ENCODE assay signal across 29 cellular contexts in the genomic region with DNA sequence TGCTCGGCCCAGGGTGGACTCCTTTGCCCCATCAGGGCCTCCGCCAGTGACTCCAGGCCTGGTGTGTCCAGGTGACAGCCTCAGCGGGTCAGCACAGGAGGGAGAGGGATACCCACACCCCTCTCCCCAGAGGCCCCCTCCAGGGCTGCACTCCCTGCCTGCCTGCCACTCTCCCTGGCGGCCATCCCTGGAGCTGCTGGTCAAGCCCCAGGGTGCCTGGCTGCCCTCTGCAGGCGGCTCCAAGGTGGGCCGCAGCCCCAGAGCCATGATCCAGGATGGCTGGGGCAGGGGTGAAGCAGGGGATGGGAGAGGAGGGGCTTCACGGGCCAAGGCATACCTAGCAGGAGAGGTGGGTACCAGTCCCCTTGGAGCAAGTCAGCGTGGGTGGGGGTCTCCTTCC. TPM values are rescaled to one million over a fixed set of nuclear protein-coding genes. Genes with fewer than 3 reads are reported as not detected.
DNase-seq lines count a peak whose midpoint lies in the region; ATAC-seq, FAIRE-seq and TF ChIP-seq lines count a peak whose summit lies in the region.
"Had no signal": no experiment of that assay in that cellular context is flagged by ENCODE, and none has a peak within 500 bp of the region (broad histone marks: within the 10 kb centered on the region; RNA-seq: fewer than 3 reads in every experiment).

No MANE protein-coding gene starts in this region.

- H3K27me3 ChIP-seq in BJ (ENCODE audit: control insufficient read depth, insufficient read depth, low read length) (no peaks in the 10 kb centered on the region), K562 (ENCODE audit: control insufficient read depth in 2 of 2, insufficient read depth in 2 of 2, low read length in 2 of 2) (no peaks in the 10 kb centered on the region), right atrium auricular region (no peaks in the 10 kb centered on the region)
- H3K27me3 ChIP-seq: body of pancreas, colonic mucosa, esophagus squamous epithelium had no signal

- H3K4me3 ChIP-seq in BJ (ENCODE audit: low read depth, low read length) (no peak overlapping the region), HEK293 (ENCODE audit: low read depth, low read length) (no peak overlapping the region), K562 (no peak overlapping the region), right atrium auricular region (no peak overlapping the region)
- H3K4me3 ChIP-seq: body of pancreas, colonic mucosa, esophagus squamous epithelium, mucosa of descending colon, prostate gland had no signal

- peak overlapping the region in 1 of 2 experiments; percentile 13; a peak in 1 of 4 replicates for H3K9ac ChIP-seq in K562 (ENCODE audit: insufficient read depth in 1 of 2, low read depth in 2 of 2, low read length in 2 of 2)

- H3K9me3 ChIP-seq in HEK293 (ENCODE audit: control insufficient read depth, insufficient read depth, low read depth, low read length) (no peaks in the 10 kb centered on the region), K562 (replicated peaks; ENCODE audit: control insufficient read depth, insufficient read depth, low read depth, low read length) (no peaks in the 10 kb centered on the region), right atrium auricular region (no peaks in the 10 kb centered on the region)
- H3K9me3 ChIP-seq: body of pancreas, colonic mucosa, esophagus squamous epithelium, mucosa of descending colon, prostate gland had no signal

- H4K20me1 ChIP-seq in K562 (replicated peaks; ENCODE audit: control insufficient read depth, insufficient read depth, low read length), result peaks cover 7% of the 10 kb centered on the region; the same call in 1 of the 2 replicates

- in situ Hi-C loops in K562 (cut with MboI), result no loop called here

- TF ChIP-seq CTCF in BJ (IDR thresholded peaks at IDR 0.05; ENCODE audit: insufficient read depth, low read depth, low read length), result peak; percentile 3; the same call in 1 of the 2 replicates
- no peak for TF ChIP-seq CTCF in HEK293 (tag by site-specific recombination; IDR thresholded peaks at IDR 0.05)
- peak in 2 of 3 experiments; percentile 39 to 88; a peak in 4 of 6 replicates for TF ChIP-seq CTCF in K562 (IDR thresholded peaks at IDR 0.05 in 2 of 3, conservative IDR thresholded peaks at IDR 0.05 in 1 of 3; ENCODE audit: insufficient read depth in 2 of 3, low read depth in 1 of 3, low read length in 3 of 3)
- TF ChIP-seq CTCF in right atrium auricular region (IDR thresholded peaks at IDR 0.05), result no peak

- POLR2A ChIA-PET in BJ (lab: Charles Lee) (no interaction called here), HEK293 (lab: Yijun Ruan, JAX) (no interaction called here), K562 (lab: Yijun Ruan, JAX) (interaction anchor here (0.6 to 2.7 kb wide), 4 partner anchors 9 to 72 kb away, joined by 3 to 7 read pairs (median 4); no protein-coding TSS in a partner anchor)

- H3K36me3 ChIP-seq in BJ (ENCODE audit: control insufficient read depth, insufficient read depth, low read length) (no peaks in the 10 kb centered on the region; the same call in 1 of the 2 replicates), HEK293 (ENCODE audit: control insufficient read depth in 2 of 2, insufficient read depth in 1 of 2, low read length in 2 of 2) (peaks cover 0 to 14% of the 10 kb centered on the region in 2 experiments; a peak in 1 of 3 replicates), K562 (ENCODE audit: control insufficient read depth, insufficient read depth, low read length) (peaks cover 12% of the 10 kb centered on the region; the same call in 2 of the 3 replicates), right atrium auricular region (no peaks in the 10 kb centered on the region)
- H3K36me3 ChIP-seq: colonic mucosa, esophagus squamous epithelium, prostate gland had no signal

- CTCF ChIA-PET in BJ (lab: Yijun Ruan, JAX) (no interaction called here), HEK293 (lab: Yijun Ruan, JAX) (no interaction called here), K562 (lab: Yijun Ruan, JAX; ENCODE audit: low intra/inter-chr PET ratio) (no interaction called here)

- TF ChIP-seq EP300 in K562 (IDR thresholded peaks at IDR 0.05; ENCODE audit: low read length), result no peak

- no TSS peak for BruUV-seq in K562 (replicated peaks; lab: Mats Ljungman, UMichigan)

- no peak overlapping the region for H2AFZ ChIP-seq in K562 (ENCODE audit: low read depth, low read length)

- peaks cover 15% of the 10 kb centered on the region for H3K79me2 ChIP-seq in K562 (ENCODE audit: control insufficient read depth, insufficient read depth, low read length)

- H3K9me1 ChIP-seq in K562 (ENCODE audit: control insufficient read depth, insufficient read depth, low read length), result peaks cover 10% of the 10 kb centered on the region

- no peak for TF ChIP-seq RAD21 in K562 (CRISPR knock-in tag; conservative IDR thresholded peaks at IDR 0.05 in 1 of 2, IDR thresholded peaks at IDR 0.05 in 1 of 2)

- no peak for TF ChIP-seq POLR2A in K562 (conservative IDR thresholded peaks at IDR 0.05)

- H3K4me1 ChIP-seq in HEK293 (ENCODE audit: control insufficient read depth, insufficient read depth, low read length) (no peaks in the 10 kb centered on the region; the same call in 1 of the 2 replicates), K562 (replicated peaks in 1 of 2; ENCODE audit: control insufficient read depth in 2 of 2, insufficient read depth in 2 of 2, low read length in 2 of 2) (peaks cover 7 to 90% of the 10 kb centered on the region in 2 experiments; a peak in 4 of 5 replicates), right atrium auricular region (peaks cover 0 to 20% of the 10 kb centered on the region in 2 donors)

- H3K27ac ChIP-seq in HEK293 (ENCODE audit: extremely low read depth, low read depth, low read length) (no peak overlapping the region), K562 (ENCODE audit: extremely low read depth, low read depth, low read length) (no peak overlapping the region), right atrium auricular region (no peak overlapping the region)
- H3K27ac ChIP-seq: body of pancreas, colonic mucosa, esophagus squamous epithelium, prostate gland had no signal

- intact Hi-C loops in K562 (cut with micrococcal nuclease), result no loop called here

- no peak for DNase-seq in BJ (ENCODE audit: low read depth)
- peak in 1 of 4 experiments; percentile 19 for DNase-seq in K562 (ENCODE audit: extremely low read depth in 1 of 4, low spot score in 3 of 4)
- DNase-seq in midbrain (lab: John Stamatoyannopoulos, UW), result peak; percentile 53
- DNase-seq in right atrium auricular region (ENCODE audit: low spot score), result no peak
- no peak for DNase-seq in activated gamma-delta T cell (lab: John Stamatoyannopoulos, UW)
- DNase-seq in cerebellum (ENCODE audit: low spot score), result no peak
- DNase-seq: activated CD8-positive, alpha-beta memory T cell treated with anti-CD3 and anti-CD28 coated beads, Interleukin-2, amount 50 U/mL, for 4 hours; activated naive CD8-positive, alpha-beta T cell treated with anti-CD3 and anti-CD28 coated beads for 36 hours; AML-193; body of pancreas; colonic mucosa; DMS79; esophagus squamous epithelium; mucosa of descending colon; NCI-H2081; NCI-H345; NCI-H748 treated with DMSO at 0.1 percent for 48 hours; stimulated activated CD8-positive, alpha-beta memory T cell treated with anti-CD3 and anti-CD28 coated beads, Interleukin-4, amount 100 ng/mL, for 48 hours; T1000 had no signal

- ATAC-seq in K562 (no peak), HG02885 (IDR thresholded peaks at IDR 0.05; ENCODE audit: poor library complexity, unreplicated experiment) (no peak)
- ATAC-seq: body of pancreas, mucosa of descending colon, Right ventricle myocardium inferior, WTC11 had no signal

- FAIRE-seq in K562 (lab: Jason Lieb, UNC), result no peak
- FAIRE-seq: A204.1, frontal cortex, urothelium cell line had no signal

- 88% methylated on average over 6 of the region's 8 CpGs for WGBS in K562 (ENCODE audit: insufficient coverage, low coverage, missing lambda C conversion rate)

- H3K4me2 ChIP-seq in K562 (ENCODE audit: insufficient read depth, low read length), result no peak overlapping the region

RNA-seq across cellular contexts. Expression of a gene that starts 3.8 kb away (rescaled TPM):
- 9.1 and 21.2 TPM in 2 replicates for polyA plus RNA-seq in BJ (2011; rRNA removed)
- 56.3 and 82.1 TPM in 2 replicates for polyA minus RNA-seq in BJ (2011; rRNA and poly(A)+ RNA removed)
- total RNA-seq in K562 (2011; cell fraction: chromatin; rRNA removed; ENCODE audit: low replicate concordance), result 24.3 and 107 TPM in 2 replicates
- total RNA-seq in K562 (2011; cell fraction: nucleolus; rRNA removed), result 71.6 and 76.2 TPM in 2 replicates
- total RNA-seq in K562 (2011; cell fraction: nucleoplasm; rRNA removed), result 78.9 and 124 TPM in 2 replicates
- 21.6 and 30.7 TPM in 2 replicates for total RNA-seq in K562 (2014; rRNA removed)
- total RNA-seq in K562 (2014; rRNA removed; fragmentation: Illumina TruSeq; extraction: Trizol), result 5.3 and 7.1 TPM in 2 replicates
- 10.4 and 11.4 TPM in 2 replicates for total RNA-seq in K562 (2015; rRNA removed; fragmentation: Illumina TruSeq; extraction: Trizol)
- total RNA-seq in K562 (2021), result 45.6 and 49.9 TPM in 2 replicates
- 14.6 and 18.3 TPM in 2 replicates for polyA plus RNA-seq in K562 (2011; rRNA removed)
- 39.0 and 72.2 TPM in 2 replicates for polyA plus RNA-seq in K562 (2011; cell fraction: cytosol; rRNA removed)
- 55.9 and 72.5 TPM in 2 replicates for polyA plus RNA-seq in K562 (2011; cell fraction: nucleus; rRNA removed)
- polyA plus RNA-seq in K562 (2012), result 28.5 and 35.1 TPM in 2 replicates
- polyA plus RNA-seq in K562 (2014; fragmentation: Illumina TruSeq; extraction: Trizol), result 17.1 and 25.2 TPM in 2 replicates
- polyA plus RNA-seq in K562 (2014; fragmentation: Nextera tagmentation; extraction: Ambion mirVana), result under 1 TPM; 0.34 to 0.53 TPM
- 15.1 and 15.6 TPM in 2 replicates for polyA plus RNA-seq in K562 (2014; rRNA removed)
- 73.8 and 144 TPM in 2 replicates for polyA minus RNA-seq in K562 (2011; rRNA and poly(A)+ RNA removed)
- polyA minus RNA-seq in K562 (2011; cell fraction: cytosol; rRNA and poly(A)+ RNA removed), result 42.8 and 52.2 TPM in 2 replicates
- 20.8 and 21.0 TPM in 2 replicates for polyA minus RNA-seq in K562 (2011; cell fraction: nucleus; rRNA and poly(A)+ RNA removed)
- 10 to 100 TPM; 30.3 to 47.1 TPM for total RNA-seq in right atrium auricular region
- total RNA-seq in cerebellum, result 5.3 TPM

RNA-seq across cellular contexts. Expression of a gene that starts 22.0 kb away (rescaled TPM):
- polyA plus RNA-seq in BJ (2011; rRNA removed), result 0.09 TPM in 1 of 2 replicates, not detected in the other
- polyA minus RNA-seq in BJ (2011; rRNA and poly(A)+ RNA removed), result 0.24 TPM in 1 of 2 replicates, not detected in the other
- 5.5 and 11.7 TPM in 2 replicates for total RNA-seq in K562 (2011; cell fraction: chromatin; rRNA removed; ENCODE audit: low replicate concordance)
- total RNA-seq in K562 (2011; cell fraction: nucleolus; rRNA removed), result 8.4 and 9.3 TPM in 2 replicates
- total RNA-seq in K562 (2011; cell fraction: nucleoplasm; rRNA removed), result 4.1 and 4.2 TPM in 2 replicates
- 1.6 TPM in 2 replicates for total RNA-seq in K562 (2014; rRNA removed)
- 0.40 and 0.96 TPM in 2 replicates for total RNA-seq in K562 (2014; rRNA removed; fragmentation: Illumina TruSeq; extraction: Trizol)
- 1.8 and 2.2 TPM in 2 replicates for total RNA-seq in K562 (2015; rRNA removed; fragmentation: Illumina TruSeq; extraction: Trizol)
- total RNA-seq in K562 (2021), result 3.1 and 4.2 TPM in 2 replicates
- polyA plus RNA-seq in K562 (2011; rRNA removed), result 0.95 and 2.0 TPM in 2 replicates
- 1.0 and 2.7 TPM in 2 replicates for polyA plus RNA-seq in K562 (2011; cell fraction: cytosol; rRNA removed)
- polyA plus RNA-seq in K562 (2011; cell fraction: nucleus; rRNA removed), result 9.1 and 12.1 TPM in 2 replicates
- 4.4 and 8.2 TPM in 2 replicates for polyA plus RNA-seq in K562 (2012)
- polyA plus RNA-seq in K562 (2014; fragmentation: Illumina TruSeq; extraction: Trizol), result 0.56 and 0.69 TPM in 2 replicates
- under 1 TPM; 0.11 to 0.24 TPM for polyA plus RNA-seq in K562 (2014; fragmentation: Nextera tagmentation; extraction: Ambion mirVana)
- 1.4 and 2.1 TPM in 2 replicates for polyA plus RNA-seq in K562 (2014; rRNA removed)
- polyA minus RNA-seq in K562 (2011; rRNA and poly(A)+ RNA removed), result 0.51 and 0.74 TPM in 2 replicates
- polyA minus RNA-seq in K562 (2011; cell fraction: cytosol; rRNA and poly(A)+ RNA removed), result 1.7 TPM in 2 replicates
- 3.9 and 6.3 TPM in 2 replicates for polyA minus RNA-seq in K562 (2011; cell fraction: nucleus; rRNA and poly(A)+ RNA removed)
- total RNA-seq in right atrium auricular region, result not detected
- 3.0 TPM for total RNA-seq in cerebellum
- total RNA-seq: esophagus squamous epithelium, M059J, Right ventricle myocardium inferior, skeletal muscle tissue had no signal

RNA-seq across cellular contexts. Expression of a gene that starts 28.3 kb away (rescaled TPM):
- 7.5 and 13.2 TPM in 2 replicates for polyA plus RNA-seq in BJ (2011; rRNA removed)
- 3.5 and 5.6 TPM in 2 replicates for polyA minus RNA-seq in BJ (2011; rRNA and poly(A)+ RNA removed)
- total RNA-seq in K562 (2011; cell fraction: chromatin; rRNA removed; ENCODE audit: low replicate concordance), result 7.8 and 35.6 TPM in 2 replicates
- 35.8 and 36.4 TPM in 2 replicates for total RNA-seq in K562 (2011; cell fraction: nucleolus; rRNA removed)
- total RNA-seq in K562 (2011; cell fraction: nucleoplasm; rRNA removed), result 12.5 and 18.8 TPM in 2 replicates
- 9.9 and 10.1 TPM in 2 replicates for total RNA-seq in K562 (2014; rRNA removed)
- 0.26 and 0.69 TPM in 2 replicates for total RNA-seq in K562 (2014; rRNA removed; fragmentation: Illumina TruSeq; extraction: Trizol)
- total RNA-seq in K562 (2015; rRNA removed; fragmentation: Illumina TruSeq; extraction: Trizol), result 3.1 and 4.8 TPM in 2 replicates
- 13.6 and 16.1 TPM in 2 replicates for total RNA-seq in K562 (2021)
- 1.2 and 2.2 TPM in 2 replicates for polyA plus RNA-seq in K562 (2011; rRNA removed)
- 0.90 and 2.8 TPM in 2 replicates for polyA plus RNA-seq in K562 (2011; cell fraction: cytosol; rRNA removed)
- polyA plus RNA-seq in K562 (2011; cell fraction: nucleus; rRNA removed), result 34.5 and 72.8 TPM in 2 replicates
- polyA plus RNA-seq in K562 (2012), result 9.8 and 26.2 TPM in 2 replicates
- 0.30 and 1.2 TPM in 2 replicates for polyA plus RNA-seq in K562 (2014; fragmentation: Illumina TruSeq; extraction: Trizol)
- under 1 TPM; 0.04 to 0.13 TPM for polyA plus RNA-seq in K562 (2014; fragmentation: Nextera tagmentation; extraction: Ambion mirVana)
- 11.2 and 14.1 TPM in 2 replicates for polyA plus RNA-seq in K562 (2014; rRNA removed)
- 0.36 and 0.70 TPM in 2 replicates for polyA minus RNA-seq in K562 (2011; rRNA and poly(A)+ RNA removed)
- polyA minus RNA-seq in K562 (2011; cell fraction: cytosol; rRNA and poly(A)+ RNA removed), result 7.3 and 13.7 TPM in 2 replicates
- 10.0 and 12.1 TPM in 2 replicates for polyA minus RNA-seq in K562 (2011; cell fraction: nucleus; rRNA and poly(A)+ RNA removed)
- 10 to 100 TPM in 1 of 2 donors, 1 to 10 TPM in 1; 8.9 to 10.2 TPM for total RNA-seq in right atrium auricular region
- total RNA-seq in cerebellum, result 16.7 TPM

RNA-seq across cellular contexts. Expression of a gene that starts 41.8 kb away (rescaled TPM):
- polyA plus RNA-seq in BJ (2011; rRNA removed) (3.7 and 6.5 TPM in 2 replicates), K562 (2011; rRNA removed) (5.6 and 6.8 TPM in 2 replicates), K562 (2014; fragmentation: Illumina TruSeq; extraction: Trizol) (2.6 and 7.3 TPM in 2 replicates), K562 (2014; fragmentation: Nextera tagmentation; extraction: Ambion mirVana) (under 1 TPM; 0.17 to 0.27 TPM), K562 (2014; rRNA removed) (15.3 and 15.7 TPM in 2 replicates)
- polyA minus RNA-seq in BJ (2011; rRNA and poly(A)+ RNA removed), result 3.8 and 4.3 TPM in 2 replicates
- 27.1 and 96.1 TPM in 2 replicates for total RNA-seq in K562 (2011; cell fraction: chromatin; rRNA removed; ENCODE audit: low replicate concordance)
- total RNA-seq in K562 (2011; cell fraction: nucleolus; rRNA removed), result 70.2 and 86.6 TPM in 2 replicates
- 28.7 and 35.0 TPM in 2 replicates for total RNA-seq in K562 (2011; cell fraction: nucleoplasm; rRNA removed)
- total RNA-seq in K562 (2014; rRNA removed) (17.0 and 19.1 TPM in 2 replicates), K562 (2014; rRNA removed; fragmentation: Illumina TruSeq; extraction: Trizol) (1.2 and 1.7 TPM in 2 replicates), K562 (2015; rRNA removed; fragmentation: Illumina TruSeq; extraction: Trizol) (6.1 and 6.3 TPM in 2 replicates), K562 (2021) (18.4 and 22.0 TPM in 2 replicates), right atrium auricular region (1 to 10 TPM; 3.1 to 4.8 TPM), cerebellum (7.3 TPM)
- 5.6 and 16.4 TPM in 2 replicates for polyA plus RNA-seq in K562 (2011; cell fraction: cytosol; rRNA removed)
- 86.6 and 144 TPM in 2 replicates for polyA plus RNA-seq in K562 (2011; cell fraction: nucleus; rRNA removed)
- 13.1 and 23.6 TPM in 2 replicates for polyA plus RNA-seq in K562 (2012)
- 1.9 and 2.5 TPM in 2 replicates for polyA minus RNA-seq in K562 (2011; rRNA and poly(A)+ RNA removed)
- polyA minus RNA-seq in K562 (2011; cell fraction: cytosol; rRNA and poly(A)+ RNA removed), result 5.5 and 7.7 TPM in 2 replicates
- 17.1 and 17.2 TPM in 2 replicates for polyA minus RNA-seq in K562 (2011; cell fraction: nucleus; rRNA and poly(A)+ RNA removed)

Comparison
In these comparisons a context has a peak if more than half of its experiments do, and no peak if none do; other contexts are left out.
1. CTCF ChIP-seq: peak in BJ (single experiment) and K562 (2 of 3); none in HEK293 (single experiment) and right atrium auricular region (0 of 2).